Comparison of ENCODE assay signal across 13 cellular contexts in genomic region chr18:7871560-7872456, GRCh38.
A peak's percentile ranks its signal among the peaks of the same experiment; 100 is the strongest.
DNase-seq lines count a peak whose midpoint lies in the region; ATAC-seq and TF ChIP-seq lines count a peak whose summit lies in the region.
"Had no signal": no experiment of that assay in that cellular context is flagged by ENCODE, and none has a peak within 500 bp of the region (broad histone marks: within the 10 kb centered on the region; RNA-seq: fewer than 3 reads in every experiment).

No MANE protein-coding gene starts in this region.

- H3K27ac ChIP-seq in heart left ventricle (no peak overlapping the region), left ventricle myocardium inferior (replicated peaks) (no peak overlapping the region), lung (ENCODE audit: low read depth in 1 of 2, low read length in 1 of 2) (peak overlapping the region; percentile 36 to 90), prostate gland (no peak overlapping the region)
- H3K27ac ChIP-seq: dorsolateral prefrontal cortex, uterus, VCaP had no signal

- no peaks in the 10 kb centered on the region for H3K9me3 Mint-ChIP-seq in activated CD8-positive, alpha-beta T cell treated with anti-CD3 and anti-CD28 coated beads for 36 hours

- POLR2A ChIA-PET in activated CD8-positive, alpha-beta T cell treated with anti-CD3 and anti-CD28 coated beads for 36 hours (lab: Charles Lee): no interaction called here

- intact Hi-C loops in heart left ventricle (cut with DNase I) (loop anchor here in 1 of 10 donors (10.0 kb wide), 1 partner anchor 297 kb away; no protein-coding TSS in a partner anchor), left ventricle myocardium inferior (cut with micrococcal nuclease) (no loop called here), prostate gland (cut with DNase I) (no loop called here)
- intact Hi-C loops in activated CD8-positive, alpha-beta T cell treated with anti-CD3 and anti-CD28 coated beads for 36 hours (cut with micrococcal nuclease): no loop called here

- H3K4me3 ChIP-seq in heart left ventricle (no peak overlapping the region), left ventricle myocardium inferior (no peak overlapping the region), choroid plexus epithelial cell (ENCODE audit: low read depth, low read length) (no peak overlapping the region), lung (no peak overlapping the region), prostate gland (no peak overlapping the region)
- H3K4me3 ChIP-seq: dorsolateral prefrontal cortex, uterus had no signal

- H3K4me1 ChIP-seq in heart left ventricle (peaks cover 0 to 36% (median 19%) of the 10 kb centered on the region in 12 donors), left ventricle myocardium inferior (peaks cover 46% of the 10 kb centered on the region), lung (ENCODE audit: control insufficient read depth in 2 of 2, insufficient read depth in 2 of 2, low read length in 2 of 2) (peaks cover 0 to 5% of the 10 kb centered on the region in 2 donors), prostate gland (replicated peaks) (no peaks in the 10 kb centered on the region)

- H3K9me3 ChIP-seq in heart left ventricle (peaks cover 0 to 20% (median 2%) of the 10 kb centered on the region in 12 donors), left ventricle myocardium inferior (replicated peaks) (peaks cover 20% of the 10 kb centered on the region), lung (ENCODE audit: control insufficient read depth in 2 of 2, insufficient read depth in 1 of 2, low read length in 1 of 2) (peaks cover 0 to 2% of the 10 kb centered on the region in 2 donors), prostate gland (no peaks in the 10 kb centered on the region)
- H3K9me3 ChIP-seq: uterus had no signal

- DNase-seq in heart left ventricle: no peak
- DNase-seq in left ventricle myocardium inferior: no peak
- DNase-seq in choroid plexus epithelial cell (ENCODE audit: low read depth): peak; percentile 62
- peak; percentile 68 for DNase-seq in lung (ENCODE audit: low spot score)
- DNase-seq in DMS114 treated with DMSO at 0.1 percent for 48 hours (lab: John Stamatoyannopoulos, UW; ENCODE audit: unreplicated experiment): no peak
- DNase-seq in activated CD8-positive, alpha-beta T cell treated with anti-CD3 and anti-CD28 coated beads for 36 hours: no peak
- DNase-seq in prostate gland (ENCODE audit: low spot score): no peak
- DNase-seq: activated effector memory CD4-positive, alpha-beta T cell treated with Interleukin-2 at 50 U/mL for 16 hours; dorsolateral prefrontal cortex; KBM-7; uterus had no signal

- no peaks in the 10 kb centered on the region for H3K27me3 Mint-ChIP-seq in activated CD8-positive, alpha-beta T cell treated with anti-CD3 and anti-CD28 coated beads for 36 hours

- no peak overlapping the region for H3K4me3 Mint-ChIP-seq in activated CD8-positive, alpha-beta T cell treated with anti-CD3 and anti-CD28 coated beads for 36 hours

- TF ChIP-seq POLR2A in heart left ventricle (IDR thresholded peaks at IDR 0.05): no peak
- no peak for TF ChIP-seq POLR2A in prostate gland (IDR thresholded peaks at IDR 0.05)

- H3K36me3 Mint-ChIP-seq in activated CD8-positive, alpha-beta T cell treated with anti-CD3 and anti-CD28 coated beads for 36 hours (ENCODE audit: low read depth): no peaks in the 10 kb centered on the region

- ATAC-seq in heart left ventricle (peak; percentile 27 to 54 (median 37)), lung (ENCODE audit: insufficient read depth, low FRiP score) (peak; percentile 81), HG02973 (IDR thresholded peaks at IDR 0.05; ENCODE audit: unreplicated experiment) (no peak)
- ATAC-seq in activated CD8-positive, alpha-beta T cell treated with anti-CD3 and anti-CD28 coated beads for 36 hours: no peak

- CTCF ChIA-PET in activated CD8-positive, alpha-beta T cell treated with anti-CD3 and anti-CD28 coated beads for 36 hours (lab: Charles Lee): no interaction called here

- H3K4me1 Mint-ChIP-seq in activated CD8-positive, alpha-beta T cell treated with anti-CD3 and anti-CD28 coated beads for 36 hours (ENCODE audit: low read depth): no peaks in the 10 kb centered on the region

- H3K36me3 ChIP-seq in heart left ventricle (no peaks in the 10 kb centered on the region), left ventricle myocardium inferior (no peaks in the 10 kb centered on the region), lung (ENCODE audit: control insufficient read depth in 2 of 2, insufficient read depth in 2 of 2, low read length in 2 of 2) (no peaks in the 10 kb centered on the region), prostate gland (no peaks in the 10 kb centered on the region)
- H3K36me3 ChIP-seq: uterus had no signal

- H3K27me3 ChIP-seq in heart left ventricle (no peaks in the 10 kb centered on the region), left ventricle myocardium inferior (ENCODE audit: low read depth) (no peaks in the 10 kb centered on the region), lung (ENCODE audit: control insufficient read depth, insufficient read depth) (no peaks in the 10 kb centered on the region), prostate gland (replicated peaks; ENCODE audit: insufficient read depth) (no peaks in the 10 kb centered on the region)
- H3K27me3 ChIP-seq: dorsolateral prefrontal cortex, uterus had no signal

- WGBS in heart left ventricle, 4 donors: 53 to 62% (median 59%) methylated on average over 4 of the region's 4 CpGs
- 55 to 69% methylated on average over 4 of the region's 4 CpGs for WGBS in lung, 2 donors
- 64% methylated on average over 4 of the region's 4 CpGs for WGBS in prostate gland

- TF ChIP-seq CTCF in heart left ventricle (IDR thresholded peaks at IDR 0.05): no peak
- TF ChIP-seq CTCF in left ventricle myocardium inferior (IDR thresholded peaks at IDR 0.05; ENCODE audit: borderline replicate concordance): no peak
- TF ChIP-seq CTCF in choroid plexus epithelial cell (conservative IDR thresholded peaks at IDR 0.05; ENCODE audit: low read depth, low read length): no peak
- TF ChIP-seq CTCF in lung (IDR thresholded peaks at IDR 0.05; ENCODE audit: control extremely low read depth, extremely low read depth): no peak
- TF ChIP-seq CTCF in activated CD8-positive, alpha-beta T cell treated with anti-CD3 and anti-CD28 coated beads for 36 hours (IDR thresholded peaks at IDR 0.05): no peak
- no peak for TF ChIP-seq CTCF in prostate gland (IDR thresholded peaks at IDR 0.05)

- H3K27ac Mint-ChIP-seq in activated CD8-positive, alpha-beta T cell treated with anti-CD3 and anti-CD28 coated beads for 36 hours: no peak overlapping the region

Comparison
In these comparisons a context has a peak if more than half of its experiments do, and no peak if none do; other contexts are left out.
1. ATAC-seq: peak in heart left ventricle (4 of 4) and lung (single experiment); none in activated CD8-positive, alpha-beta T cell treated with anti-CD3 and anti-CD28 coated beads for 36 hours (single experiment) and HG02973 (single experiment).
2. DNase-seq: peak in choroid plexus epithelial cell (single experiment) and lung (single experiment); none in heart left ventricle (0 of 5), left ventricle myocardium inferior (single experiment), DMS114 treated with DMSO at 0.1 percent for 48 hours (single experiment), activated CD8-positive, alpha-beta T cell treated with anti-CD3 and anti-CD28 coated beads for 36 hours (single experiment) and prostate gland (single experiment).
3. H3K27ac ChIP-seq: peak in lung (2 of 2); none in heart left ventricle (0 of 12), left ventricle myocardium inferior (single experiment) and prostate gland (0 of 2).